17 cellular contexts compared by ENCODE assay signal in the genomic region with DNA sequence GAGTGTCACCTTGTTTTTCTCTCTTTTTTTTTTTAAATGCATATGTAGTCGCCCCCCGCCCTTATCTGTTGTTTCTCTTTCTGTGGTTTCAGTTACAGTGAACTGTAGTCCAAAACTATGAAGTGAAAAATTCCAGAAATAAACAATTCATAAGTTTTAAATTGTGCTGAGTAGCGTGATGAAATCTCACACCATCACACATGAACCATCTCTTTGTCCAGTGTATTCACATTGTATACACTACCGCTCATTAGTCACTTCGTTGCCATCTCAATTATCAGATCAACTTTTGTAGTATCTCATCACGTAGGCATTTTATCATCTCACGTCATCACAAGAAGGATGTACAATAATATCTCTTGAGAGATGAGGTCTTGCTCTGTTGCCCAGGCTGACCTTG.
"Had no signal": no experiment of that assay in that cellular context is flagged by ENCODE, and none has a peak within 500 bp of the region (broad histone marks: within the 10 kb centered on the region; RNA-seq: fewer than 3 reads in every experiment).

No MANE protein-coding gene starts in this region.

- H3K27me3 ChIP-seq: heart left ventricle, suprapubic skin, upper lobe of left lung had no signal

- ATAC-seq: activated T-helper 17 cell treated with anti-CD3 and anti-CD28 coated beads, Interleukin-2, amount 50 U/mL, for 72 hours; heart left ventricle; left lobe of liver; sciatic nerve; WTC11 had no signal

- FAIRE-seq: frontal cortex, islet of Langerhans had no signal

- H3K4me3 ChIP-seq: heart left ventricle, suprapubic skin, upper lobe of left lung had no signal

- DNase-seq: activated CD4-positive, alpha-beta T cell treated with anti-CD3 and anti-CD28 coated beads, Interleukin-2, amount 10 ng/mL, durations not matched to agents 24 days and 14 days; activated CD8-positive, alpha-beta memory T cell treated with anti-CD3 and anti-CD28 coated beads for 24 hours; activated naive CD4-positive, alpha-beta T cell treated with anti-CD3 and anti-CD28 coated beads for 36 hours; erythroblast; heart left ventricle; nephron progenitor cell; stimulated activated CD4-positive, alpha-beta T cell treated with anti-CD3 and anti-CD28 coated beads, Interleukin-12 subunit alpha, Interleukin-12 subunit beta, amount 100 ng/mL, for 4 hours; stimulated activated CD4-positive, alpha-beta T cell treated with anti-CD3 and anti-CD28 coated beads, Interleukin-2, amount 100 ng/mL, for 48 hours; stimulated activated naive CD4-positive, alpha-beta T cell treated with Interleukin-2 at 50 U/mL for 16 hours; upper lobe of left lung had no signal

- H3K4me1 ChIP-seq: heart left ventricle, suprapubic skin, upper lobe of left lung had no signal

- H3K36me3 ChIP-seq: heart left ventricle, suprapubic skin, upper lobe of left lung had no signal

- H3K9me3 ChIP-seq: suprapubic skin, upper lobe of left lung had no signal

- H3K27ac ChIP-seq: heart left ventricle, suprapubic skin, upper lobe of left lung had no signal
